In genomic region chr3:150451329-150452084, GRCh38 we compare ENCODE assay signal across 1 cellular context.
TF ChIP-seq lines count a peak whose summit lies in the region.

No MANE protein-coding gene starts in this region.

TF ChIP-seq in endothelial cell of umbilical vein, 7 proteins besides CTCF, POLR2A, EP300 and RAD21:
- no peak for TF ChIP-seq MAX (IDR thresholded peaks at IDR 0.05; ENCODE audit: insufficient read depth, insufficient read length)
- TF ChIP-seq JUN (IDR thresholded peaks at IDR 0.05; ENCODE audit: borderline replicate concordance, insufficient read depth, insufficient read length, low read depth) = no peak
- TF ChIP-seq FOS (IDR thresholded peaks at IDR 0.05; ENCODE audit: borderline replicate concordance, insufficient read depth, low read length) = no peak
- no peak for TF ChIP-seq EZH2 (IDR thresholded peaks at IDR 0.05; ENCODE audit: borderline replicate concordance, low read depth, low read length, severe bottlenecking)
- no peak for TF ChIP-seq GATA2 (IDR thresholded peaks at IDR 0.05; ENCODE audit: insufficient read depth, insufficient read length, low read depth, low read length)
- TF ChIP-seq MYC (IDR thresholded peaks at IDR 0.05; ENCODE audit: low read depth, low read length) = no peak
- no peak for TF ChIP-seq POLR2AphosphoS5 (IDR thresholded peaks at IDR 0.05; ENCODE audit: insufficient read depth, low read depth, low read length)
